ENCODE assay signal across 11 cellular contexts in genomic region chr15:67024998-67025368, GRCh38. TPM values are rescaled to one million over a fixed set of nuclear protein-coding genes. Genes with fewer than 3 reads are reported as not detected.
DNase-seq lines count a peak whose midpoint lies in the region; ATAC-seq and TF ChIP-seq lines count a peak whose summit lies in the region.
"Had no signal": no experiment of that assay in that cellular context is flagged by ENCODE, and none has a peak within 500 bp of the region (broad histone marks: within the 10 kb centered on the region; RNA-seq: fewer than 3 reads in every experiment).

No MANE protein-coding gene starts in this region.

- no peak for ATAC-seq in natural killer cell treated with Interleukin-12 subunit alpha and Interleukin-12 subunit beta and Interleukin-15 and Interleukin-18, amount 100 ng/mL, for 72 hours
- ATAC-seq in natural killer cell: no peak
- ATAC-seq in HG03196 (IDR thresholded peaks at IDR 0.05; ENCODE audit: unreplicated experiment): no peak

- peak overlapping the region; percentile 47 for H3K4me3 Mint-ChIP-seq in natural killer cell treated with Interleukin-12 subunit alpha and Interleukin-12 subunit beta and Interleukin-15 and Interleukin-18, amount 100 ng/mL, for 72 hours
- H3K4me3 Mint-ChIP-seq in natural killer cell (no peak overlapping the region), mesothelial cell of epicardium (no peak overlapping the region)
- H3K4me3 Mint-ChIP-seq: CD4-positive, alpha-beta memory T cell had no signal

- no peak for DNase-seq in natural killer cell treated with Interleukin-12 subunit alpha and Interleukin-12 subunit beta and Interleukin-15 and Interleukin-18, amount 100 ng/mL, for 72 hours (ENCODE audit: low spot score)
- DNase-seq in natural killer cell (no peak), brain microvascular endothelial cell (no peak), mesothelial cell of epicardium (ENCODE audit: low spot score in 2 of 2, unreplicated experiment in 2 of 2) (no peak), uterus (no peak), occipital lobe (lab: John Stamatoyannopoulos, UW) (no peak), NCI-H345 treated with DMSO at 0.1 percent for 48 hours (lab: John Stamatoyannopoulos, UW; ENCODE audit: unreplicated experiment) (no peak)
- DNase-seq: activated effector memory CD4-positive, alpha-beta T cell treated with Interleukin-2 at 50 U/mL for 16 hours; CD4-positive, alpha-beta memory T cell; NCI-H2107 had no signal

- H3K27me3 Mint-ChIP-seq in natural killer cell treated with Interleukin-12 subunit alpha and Interleukin-12 subunit beta and Interleukin-15 and Interleukin-18, amount 100 ng/mL, for 72 hours: peaks cover 0 to 3% of the 10 kb centered on the region in 2 donors
- H3K27me3 Mint-ChIP-seq in natural killer cell (ENCODE audit: low read depth in 2 of 2) (peaks cover 0 to 5% of the 10 kb centered on the region in 2 donors), mesothelial cell of epicardium (ENCODE audit: low read depth) (no peaks in the 10 kb centered on the region)
- H3K27me3 Mint-ChIP-seq: CD4-positive, alpha-beta memory T cell had no signal

- H3K9me3 ChIP-seq in uterus: no peaks in the 10 kb centered on the region

- H3K9me3 Mint-ChIP-seq in natural killer cell treated with Interleukin-12 subunit alpha and Interleukin-12 subunit beta and Interleukin-15 and Interleukin-18, amount 100 ng/mL, for 72 hours: no peaks in the 10 kb centered on the region
- H3K9me3 Mint-ChIP-seq in natural killer cell: no peaks in the 10 kb centered on the region
- H3K9me3 Mint-ChIP-seq in mesothelial cell of epicardium: no peaks in the 10 kb centered on the region
- H3K9me3 Mint-ChIP-seq: CD4-positive, alpha-beta memory T cell had no signal

- H3K4me3 ChIP-seq in brain microvascular endothelial cell (ENCODE audit: low read depth, low read length): no peak overlapping the region
- no peak overlapping the region for H3K4me3 ChIP-seq in uterus

- intact Hi-C loops in natural killer cell (cut with micrococcal nuclease) (no loop called here), uterus (cut with DNase I; ENCODE audit: low total_unique reads) (no loop called here)

- H3K36me3 ChIP-seq in brain microvascular endothelial cell (replicated peaks): no peaks in the 10 kb centered on the region
- H3K36me3 ChIP-seq in uterus: no peaks in the 10 kb centered on the region

- H3K27ac ChIP-seq in brain microvascular endothelial cell (peak overlapping the region; percentile 69), uterus (peak overlapping the region; percentile 70 to 80)

- H3K27ac Mint-ChIP-seq in natural killer cell treated with Interleukin-12 subunit alpha and Interleukin-12 subunit beta and Interleukin-15 and Interleukin-18, amount 100 ng/mL, for 72 hours: peak overlapping the region; percentile 29
- H3K27ac Mint-ChIP-seq in natural killer cell: no peak overlapping the region
- H3K27ac Mint-ChIP-seq in mesothelial cell of epicardium: peak overlapping the region; percentile 62
- H3K27ac Mint-ChIP-seq: CD4-positive, alpha-beta memory T cell had no signal

- in situ Hi-C loops in brain microvascular endothelial cell (cut with HindIII; ENCODE audit: low pct_ligation_motif_present, low sequenced_read_pairs): no loop called here

- TF ChIP-seq CTCF in natural killer cell (IDR thresholded peaks at IDR 0.05): no peak
- no peak for TF ChIP-seq CTCF in brain microvascular endothelial cell (IDR thresholded peaks at IDR 0.05; ENCODE audit: low read depth, low read length, missing control alignments)
- no peak for TF ChIP-seq CTCF in mesothelial cell of epicardium (IDR thresholded peaks at IDR 0.05; ENCODE audit: unreplicated experiment)
- TF ChIP-seq CTCF in uterus (IDR thresholded peaks at IDR 0.05): no peak

- no peak for TF ChIP-seq POLR2A in uterus (IDR thresholded peaks at IDR 0.05)

- no peaks in the 10 kb centered on the region for H3K27me3 ChIP-seq in brain microvascular endothelial cell (replicated peaks)
- no peaks in the 10 kb centered on the region for H3K27me3 ChIP-seq in uterus

- peaks cover 11 to 21% of the 10 kb centered on the region in 2 donors for H3K4me1 ChIP-seq in uterus

- no peaks in the 10 kb centered on the region for H3K36me3 Mint-ChIP-seq in natural killer cell treated with Interleukin-12 subunit alpha and Interleukin-12 subunit beta and Interleukin-15 and Interleukin-18, amount 100 ng/mL, for 72 hours
- H3K36me3 Mint-ChIP-seq in natural killer cell (no peaks in the 10 kb centered on the region), mesothelial cell of epicardium (no peaks in the 10 kb centered on the region)
- H3K36me3 Mint-ChIP-seq: CD4-positive, alpha-beta memory T cell had no signal

- H3K4me1 Mint-ChIP-seq in natural killer cell treated with Interleukin-12 subunit alpha and Interleukin-12 subunit beta and Interleukin-15 and Interleukin-18, amount 100 ng/mL, for 72 hours (ENCODE audit: low read depth in 2 of 2): peaks cover 15 to 29% of the 10 kb centered on the region in 2 donors
- peaks cover 0 to 9% of the 10 kb centered on the region in 2 donors for H3K4me1 Mint-ChIP-seq in natural killer cell
- H3K4me1 Mint-ChIP-seq in mesothelial cell of epicardium: peaks cover 34% of the 10 kb centered on the region

RNA-seq across cellular contexts. Expression of gene SMAD3, which starts 40.4 kb away (rescaled TPM):
- total RNA-seq in natural killer cell treated with Interleukin-12 subunit alpha and Interleukin-12 subunit beta and Interleukin-15 and Interleukin-18, amount 100 ng/mL, for 72 hours: 10 to 100 TPM; 13.5 to 47.4 TPM
- total RNA-seq in natural killer cell (10 to 100 TPM; 47.1 to 72.6 (median 63.0) TPM), mesothelial cell of epicardium (89.9 to 96.2 TPM (median 90.7 TPM) in 3 replicates), uterus (10 to 100 TPM; 14.3 to 66.9 (median 32.3) TPM), occipital lobe (2.5 TPM)

Comparison
In these comparisons a context has a peak if more than half of its experiments do, and no peak if none do; other contexts are left out.
1. H3K27ac Mint-ChIP-seq: peak in natural killer cell treated with Interleukin-12 subunit alpha and Interleukin-12 subunit beta and Interleukin-15 and Interleukin-18, amount 100 ng/mL, for 72 hours (2 of 2) and mesothelial cell of epicardium (single experiment); none in natural killer cell (0 of 2).